Comparison of ENCODE assay signal across 1 cellular context in genomic region chr11:1661454-1662269, GRCh38.
TF ChIP-seq lines count a peak whose summit lies in the region.
"Not testable (repeated sequence)": the region's sequence is repeated elsewhere in the genome, so short reads cannot be mapped to it uniquely, and the experiment has no call there.

No MANE protein-coding gene starts in this region.

TF ChIP-seq in HepG2, 621 proteins besides CTCF, POLR2A, EP300 and RAD21 (continued from another document and continues in another):
- TF ChIP-seq ZNF331 (CRISPR knock-in tag; IDR thresholded peaks at IDR 0.05) (0 out of 2 replicates have a peak, but pooled peaks have one; percentile 13), ZBTB4 (CRISPR knock-in tag; IDR thresholded peaks at IDR 0.05; ENCODE audit: borderline replicate concordance) (peak; percentile 91), FOXP1 (CRISPR knock-in tag; IDR thresholded peaks at IDR 0.05) (peak; percentile 87), DNMT1 (CRISPR knock-in tag; IDR thresholded peaks at IDR 0.05) (0 out of 2 replicates have a peak, but pooled peaks have one; percentile 32), HDAC2 (CRISPR knock-in tag; IDR thresholded peaks at IDR 0.05) (peak; percentile 85), TBX2 (CRISPR knock-in tag; IDR thresholded peaks at IDR 0.05; ENCODE audit: borderline replicate concordance) (peak; percentile 90), PAXIP1 (CRISPR knock-in tag; conservative IDR thresholded peaks at IDR 0.05) (peak; percentile 76), TP53 (CRISPR knock-in tag; conservative IDR thresholded peaks at IDR 0.05) (0 out of 2 replicates have a peak, but pooled peaks have one; percentile 30), SIX4 (CRISPR knock-in tag; IDR thresholded peaks at IDR 0.05) (0 out of 2 replicates have a peak, but pooled peaks have one; percentile 56), BRD4 (CRISPR knock-in tag; IDR thresholded peaks at IDR 0.05) (peak; percentile 100), AHR (CRISPR knock-in tag; IDR thresholded peaks at IDR 0.05) (peak; percentile 64; the same call in 1 of the 2 replicates), MLX (CRISPR knock-in tag; IDR thresholded peaks at IDR 0.05) (peak; percentile 99), KAT7 (CRISPR knock-in tag; IDR thresholded peaks at IDR 0.05; ENCODE audit: borderline replicate concordance) (0 out of 2 replicates have a peak, but pooled peaks have one; percentile 40), HDAC1 (CRISPR knock-in tag; IDR thresholded peaks at IDR 0.05) (peak; percentile 65; the same call in 1 of the 2 replicates), KDM1A (CRISPR knock-in tag; IDR thresholded peaks at IDR 0.05) (0 out of 2 replicates have a peak, but pooled peaks have one; percentile 15), ZNF768 (CRISPR knock-in tag; IDR thresholded peaks at IDR 0.05) (peak; percentile 84), ARID5B (CRISPR knock-in tag; IDR thresholded peaks at IDR 0.05) (peak; percentile 82), ZNF263 (CRISPR knock-in tag; IDR thresholded peaks at IDR 0.05) (peak; percentile 68), PHF8 (CRISPR knock-in tag; IDR thresholded peaks at IDR 0.05) (peak; percentile 34; the same call in 1 of the 2 replicates), DMAP1 (CRISPR knock-in tag; IDR thresholded peaks at IDR 0.05) (peak; percentile 46; the same call in 1 of the 2 replicates), RXRB (CRISPR knock-in tag; IDR thresholded peaks at IDR 0.05; ENCODE audit: borderline replicate concordance) (peak; percentile 88), BCL6 (CRISPR knock-in tag; IDR thresholded peaks at IDR 0.05) (peak; percentile 80), ZNF746 (CRISPR knock-in tag; IDR thresholded peaks at IDR 0.05) (peak; percentile 67), SAP130 (CRISPR knock-in tag; IDR thresholded peaks at IDR 0.05; ENCODE audit: low read depth) (peak; percentile 70; the same call in 1 of the 2 replicates), MTA1 (CRISPR knock-in tag; IDR thresholded peaks at IDR 0.05; ENCODE audit: borderline replicate concordance) (peak; percentile 65; the same call in 1 of the 2 replicates), FOXJ3 (CRISPR knock-in tag; IDR thresholded peaks at IDR 0.05; ENCODE audit: borderline replicate concordance) (peak; percentile 81; the same call in 1 of the 2 replicates), SMAD3 (CRISPR knock-in tag; IDR thresholded peaks at IDR 0.05) (peak; percentile 32; the same call in 1 of the 2 replicates), BORCS8-MEF2B (CRISPR knock-in tag; IDR thresholded peaks at IDR 0.05) (0 out of 2 replicates have a peak, but pooled peaks have one; percentile 28), MAZ (CRISPR knock-in tag; IDR thresholded peaks at IDR 0.05; ENCODE audit: low read depth) (peak; percentile 69; the same call in 1 of the 2 replicates), RBFOX2 (IDR thresholded peaks at IDR 0.05; ENCODE audit: low read depth, low read length) (peak; percentile 54; the same call in 1 of the 2 replicates), KLF16 (CRISPR knock-in tag; IDR thresholded peaks at IDR 0.05) (peak in 1 of 2 experiments; percentile 66; a peak in 1 of 4 replicates), ZNF609 (CRISPR knock-in tag; IDR thresholded peaks at IDR 0.05; ENCODE audit: borderline replicate concordance) (peak; percentile 92), FOSL2 (CRISPR knock-in tag; IDR thresholded peaks at IDR 0.05) (peak; percentile 73), ZBTB43 (CRISPR knock-in tag; conservative IDR thresholded peaks at IDR 0.05) (0 out of 2 replicates have a peak, but pooled peaks have one; percentile 66), HNF4G (IDR thresholded peaks at IDR 0.05; ENCODE audit: borderline replicate concordance, low read depth, low read length) (peak; percentile 73), HNF4G (CRISPR knock-in tag; IDR thresholded peaks at IDR 0.05; ENCODE audit: borderline replicate concordance, low read depth) (peak; percentile 89), NCOR1 (IDR thresholded peaks at IDR 0.05; ENCODE audit: borderline replicate concordance, low read length) (peak; percentile 52; the same call in 1 of the 2 replicates), NPAS2 (CRISPR knock-in tag; IDR thresholded peaks at IDR 0.05; ENCODE audit: borderline replicate concordance) (peak; percentile 86; the same call in 1 of the 2 replicates), AKAP8 (CRISPR knock-in tag; IDR thresholded peaks at IDR 0.05) (0 out of 2 replicates have a peak, but pooled peaks have one; percentile 37), MAF1 (CRISPR knock-in tag; IDR thresholded peaks at IDR 0.05; ENCODE audit: borderline replicate concordance) (0 out of 2 replicates have a peak, but pooled peaks have one; percentile 34), TOPORS (CRISPR knock-in tag; IDR thresholded peaks at IDR 0.05) (0 out of 2 replicates have a peak, but pooled peaks have one; percentile 37), ETV5 (CRISPR knock-in tag; IDR thresholded peaks at IDR 0.05; ENCODE audit: borderline replicate concordance) (peak; percentile 84), MED1 (CRISPR knock-in tag; IDR thresholded peaks at IDR 0.05) (peak; percentile 99), CEBPG (CRISPR knock-in tag; IDR thresholded peaks at IDR 0.05) (peak; percentile 55), ZFP90 (CRISPR knock-in tag; IDR thresholded peaks at IDR 0.05; ENCODE audit: borderline replicate concordance) (peak; percentile 78), ZNF788 (CRISPR knock-in tag; IDR thresholded peaks at IDR 0.05; ENCODE audit: borderline replicate concordance) (peak; percentile 42; the same call in 1 of the 2 replicates), SOX5 (CRISPR knock-in tag; IDR thresholded peaks at IDR 0.05; ENCODE audit: borderline replicate concordance) (peak; percentile 78), SALL2 (CRISPR knock-in tag; IDR thresholded peaks at IDR 0.05) (0 out of 2 replicates have a peak, but pooled peaks have one; percentile 50)
- TF ChIP-seq FOXP1 (IDR thresholded peaks at IDR 0.05); MAZ (IDR thresholded peaks at IDR 0.05; ENCODE audit: borderline replicate concordance, low read depth, low read length): not testable (repeated sequence)
